25 cellular contexts compared by ENCODE assay signal in genomic region chr13:70088926-70089325, GRCh38. TPM values are rescaled to one million over a fixed set of nuclear protein-coding genes. Genes with fewer than 3 reads are reported as not detected.
"Had no signal": no experiment of that assay in that cellular context is flagged by ENCODE, and none has a peak within 500 bp of the region (broad histone marks: within the 10 kb centered on the region; RNA-seq: fewer than 3 reads in every experiment).

No MANE protein-coding gene starts in this region.

- H3K4me3 Mint-ChIP-seq: dendritic cell treated with granulocyte-macrophage colony-stimulating factor and Interleukin-4, amounts not matched to agents 40 ng/mL and 50 ng/mL, for 4 days; effector memory CD8-positive, alpha-beta T cell; immature natural killer cell; memory B cell; naive B cell; nephron progenitor cell; stimulated activated effector memory CD8-positive, alpha-beta T cell treated with anti-CD3 and anti-CD28 coated beads, Interleukin-12 subunit alpha, Interleukin-12 subunit beta, amount 100 ng/mL, for 72 hours had no signal

- H3K27me3 Mint-ChIP-seq: dendritic cell treated with granulocyte-macrophage colony-stimulating factor and Interleukin-4, amounts not matched to agents 40 ng/mL and 50 ng/mL, for 4 days; effector memory CD8-positive, alpha-beta T cell; memory B cell; naive B cell had no signal

- ATAC-seq: effector memory CD8-positive, alpha-beta T cell; left cardiac atrium; lower lobe of right lung; right lobe of liver; stimulated activated effector memory CD8-positive, alpha-beta T cell treated with anti-CD3 and anti-CD28 coated beads, Interleukin-12 subunit alpha, Interleukin-12 subunit beta, amount 100 ng/mL, for 72 hours; stimulated activated naive CD8-positive, alpha-beta T cell treated with anti-CD3 and anti-CD28 coated beads, Interleukin-15, Interleukin-2, amounts not matched to agents 100 U/mL and 50 U/mL, for 24 hours; upper lobe of right lung had no signal

- H3K36me3 ChIP-seq: esophagus squamous epithelium, left ventricle myocardium inferior, lower lobe of right lung, prostate gland, right lobe of liver, tibial artery, upper lobe of right lung, vagina had no signal

- H3K9me3 Mint-ChIP-seq: nephron progenitor cell had no signal

- H3K79me2 ChIP-seq: parathyroid adenoma had no signal

- H3K36me3 Mint-ChIP-seq: memory B cell; naive B cell; stimulated activated effector memory CD8-positive, alpha-beta T cell treated with anti-CD3 and anti-CD28 coated beads, Interleukin-12 subunit alpha, Interleukin-12 subunit beta, amount 100 ng/mL, for 72 hours had no signal

- H3K4me1 ChIP-seq: esophagus squamous epithelium, lower lobe of right lung, parathyroid adenoma, prostate gland, right lobe of liver, tibial artery, upper lobe of right lung, vagina had no signal

- H3K4me3 ChIP-seq: esophagus squamous epithelium, left ventricle myocardium inferior, lower lobe of right lung, prostate gland, right lobe of liver, tibial artery, upper lobe of right lung, vagina had no signal

- H3K27me3 ChIP-seq: esophagus squamous epithelium, right lobe of liver, tibial artery, upper lobe of right lung, vagina had no signal

- DNase-seq: effector memory CD8-positive, alpha-beta T cell; esophagus squamous epithelium; foreskin fibroblast; immature natural killer cell; left cardiac atrium; left ventricle myocardium inferior; lower lobe of right lung; naive B cell; nephron progenitor cell; retina; right lobe of liver; stimulated activated CD4-positive, alpha-beta T cell treated with anti-CD3 and anti-CD28 coated beads, Interleukin-4, amount 100 ng/mL, for 1 hour; stimulated activated CD8-positive, alpha-beta memory T cell treated with anti-CD3 and anti-CD28 coated beads, Interleukin-4, amount 100 ng/mL, for 48 hours; stimulated activated naive CD8-positive, alpha-beta T cell treated with anti-CD3 and anti-CD28 coated beads, Interleukin-15, Interleukin-2, amounts not matched to agents 100 U/mL and 50 U/mL, for 24 hours; tibial artery; upper lobe of right lung had no signal

- H3K27ac Mint-ChIP-seq: dendritic cell treated with granulocyte-macrophage colony-stimulating factor and Interleukin-4, amounts not matched to agents 40 ng/mL and 50 ng/mL, for 4 days; effector memory CD8-positive, alpha-beta T cell; immature natural killer cell; memory B cell; naive B cell; nephron progenitor cell; stimulated activated effector memory CD8-positive, alpha-beta T cell treated with anti-CD3 and anti-CD28 coated beads, Interleukin-12 subunit alpha, Interleukin-12 subunit beta, amount 100 ng/mL, for 72 hours had no signal

- H3K4me1 Mint-ChIP-seq: immature natural killer cell; memory B cell; naive B cell; nephron progenitor cell; stimulated activated effector memory CD8-positive, alpha-beta T cell treated with anti-CD3 and anti-CD28 coated beads, Interleukin-12 subunit alpha, Interleukin-12 subunit beta, amount 100 ng/mL, for 72 hours had no signal

- H3K27ac ChIP-seq: esophagus squamous epithelium, left ventricle myocardium inferior, lower lobe of right lung, parathyroid adenoma, prostate gland, right lobe of liver, tibial artery, upper lobe of right lung, vagina had no signal

- H2AFZ ChIP-seq: parathyroid adenoma had no signal

RNA-seq across cellular contexts. Expression of gene ATXN8OS, which starts 18.7 kb away (rescaled TPM):
- total RNA-seq: epithelial cell of proximal tubule, esophagus squamous epithelium, left cardiac atrium, left ventricle myocardium inferior, lower lobe of right lung, omental fat pad, prostate gland, right lobe of liver, upper lobe of right lung, vagina had no signal
- polyA plus RNA-seq: immature natural killer cell, keratinocyte had no signal

RNA-seq across cellular contexts. Expression of gene KLHL1, which starts 19.3 kb away (rescaled TPM):
- total RNA-seq: epithelial cell of proximal tubule, esophagus squamous epithelium, left cardiac atrium, left ventricle myocardium inferior, lower lobe of right lung, omental fat pad, right lobe of liver, upper lobe of right lung, vagina had no signal
- polyA plus RNA-seq: immature natural killer cell, keratinocyte had no signal
